ENCODE assay signal across 25 cellular contexts in the genomic region with DNA sequence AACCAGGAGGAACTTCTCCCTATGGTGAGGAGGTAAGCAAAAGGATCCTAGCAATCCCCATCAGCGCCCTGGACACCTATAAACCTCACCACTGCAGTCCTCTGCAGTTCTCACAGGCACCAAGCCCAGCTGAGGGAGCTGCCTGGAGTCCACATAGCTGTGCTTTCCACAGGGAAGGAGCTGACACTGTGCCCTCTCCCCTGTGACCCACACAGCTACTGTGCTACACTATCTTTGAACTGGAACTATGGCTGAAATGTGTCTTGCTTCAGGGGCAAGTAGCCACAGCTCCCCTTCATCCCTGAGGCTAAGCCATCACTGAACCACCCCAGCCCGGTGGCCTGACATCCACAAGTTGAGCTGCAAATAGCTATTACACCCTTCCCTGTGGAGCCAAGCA.
"Had no signal": no experiment of that assay in that cellular context is flagged by ENCODE, and none has a peak within 500 bp of the region (broad histone marks: within the 10 kb centered on the region; RNA-seq: fewer than 3 reads in every experiment).

No MANE protein-coding gene starts in this region.

- ATAC-seq: right cardiac atrium; stimulated activated memory B cell treated with anti-CD40 and anti-IgM and Interleukin-4, amounts not matched to agents 10 μg/mL and 1 μg/mL and 100 μg/mL, for 72 hours; stimulated activated naive CD8-positive, alpha-beta T cell treated with anti-CD3 and anti-CD28 coated beads, Interleukin-15, amount 100 ng/mL, for 72 hours had no signal

- FAIRE-seq: small intestine had no signal

- H3K79me2 ChIP-seq: hepatocyte had no signal

- DNase-seq: islet precursor cell; left ventricle myocardium inferior; mesendoderm; naive B cell; natural killer cell; nephron progenitor cell; ovary; retina; sigmoid colon; small intestine; spleen; stimulated activated CD4-positive, alpha-beta T cell treated with anti-CD3 and anti-CD28 coated beads, Interleukin-2, amount 100 ng/mL, for 48 hours; stimulated activated CD4-positive, alpha-beta T cell treated with anti-CD3 and anti-CD28 coated beads, Interleukin-4, amount 100 ng/mL, for 4 hours; stimulated activated CD8-positive, alpha-beta memory T cell treated with anti-CD3 and anti-CD28 coated beads, Interleukin-4, amount 100 ng/mL, for 48 hours; stimulated activated naive CD4-positive, alpha-beta T cell treated with Interleukin-2 at 50 U/mL for 16 hours; stimulated activated naive CD8-positive, alpha-beta T cell treated with anti-CD3 and anti-CD28 coated beads, Interleukin-15, amount 100 ng/mL, for 72 hours; substantia nigra; upper lobe of left lung had no signal

- H3K4me3 ChIP-seq: hepatocyte, left ventricle myocardium inferior, lung, neural progenitor cell, ovary, sigmoid colon, spleen, tibial nerve, upper lobe of left lung, vagina had no signal

- H3K27ac ChIP-seq: hepatocyte, left ventricle myocardium inferior, neural progenitor cell, ovary, sigmoid colon, spleen, tibial nerve, upper lobe of left lung, vagina had no signal

- H3K27me3 ChIP-seq: hepatocyte, neural progenitor cell, ovary, sigmoid colon, spleen, tibial nerve, upper lobe of left lung, vagina had no signal

- H3K4me2 ChIP-seq: hepatocyte, neural progenitor cell had no signal

- H3K9ac ChIP-seq: neural progenitor cell had no signal

- H2AFZ ChIP-seq: hepatocyte, neural progenitor cell had no signal

- H3K9me3 ChIP-seq: ovary, upper lobe of left lung, vagina had no signal

- H3K4me1 ChIP-seq: left ventricle myocardium inferior, sigmoid colon, spleen, tibial nerve, upper lobe of left lung, vagina had no signal

- H3K36me3 ChIP-seq: left ventricle myocardium inferior, neural progenitor cell, ovary, sigmoid colon, spleen, tibial nerve, upper lobe of left lung, vagina had no signal
